10 cellular contexts compared by ENCODE assay signal in genomic region chr14:23622990-23623389, GRCh38. TPM values are rescaled to one million over a fixed set of nuclear protein-coding genes. Genes with fewer than 3 reads are reported as not detected.
"Had no signal": no experiment of that assay in that cellular context is flagged by ENCODE, and none has a peak within 500 bp of the region (broad histone marks: within the 10 kb centered on the region; RNA-seq: fewer than 3 reads in every experiment).

No MANE protein-coding gene starts in this region.

- H2AFZ ChIP-seq: GM23248 had no signal

- ATAC-seq: HCT116 had no signal

- H3K27ac ChIP-seq: GM23248, HL-60 had no signal

- H3K9ac ChIP-seq: GM23248 had no signal

- H3K4me1 ChIP-seq: HAP-1 had no signal

- DNase-seq: GM23248, GOT3, H7, HFFc6, IMR-90, KBM-7 had no signal

- H3K36me3 ChIP-seq: HAP-1 had no signal

- H3K4me3 ChIP-seq: GM23248, HAP-1 had no signal

RNA-seq across cellular contexts. Expression of gene DHRS2, which starts 13.2 kb away (rescaled TPM):
- total RNA-seq: GM23248 had no signal
- polyA plus RNA-seq: GM23248 had no signal

RNA-seq across cellular contexts. Expression of gene JPH4, which starts 44.4 kb away (rescaled TPM):
- total RNA-seq: GM23248, H4, HFFc6, IMR-90 had no signal
- polyA plus RNA-seq: GM23248, IMR-90 had no signal
